34 cellular contexts compared by ENCODE assay signal in genomic region chr1:27092888-27093287, GRCh38.
"Had no signal": no experiment of that assay in that cellular context is flagged by ENCODE, and none has a peak within 500 bp of the region (broad histone marks: within the 10 kb centered on the region; RNA-seq: fewer than 3 reads in every experiment).

No MANE protein-coding gene starts in this region.

- H3K9me3 ChIP-seq: MG63 had no signal

- H3K27me3 ChIP-seq: MG63 had no signal

- H3K4me3 ChIP-seq: MG63 had no signal

- DNase-seq: Kasumi-1, MG63, MM.1S, MV-4-11, NCI-H1048, NCI-H1092, NCI-H1092 treated with DMSO at 0.1 percent for 48 hours, NCI-H1105, NCI-H1105 treated with DMSO at 0.1 percent for 48 hours, NCI-H1417, NCI-H1417 treated with DMSO at 0.1 percent for 48 hours, NCI-H1436, NCI-H1436 treated with DMSO at 0.1 percent for 48 hours, NCI-H146, NCI-H1694, NCI-H1694 treated with DMSO at 0.1 percent for 48 hours, NCI-H187, NCI-H187 treated with DMSO at 0.1 percent for 48 hours, NCI-H1930, NCI-H2029, NCI-H2029 treated with DMSO at 0.1 percent for 48 hours, NCI-H2081, NCI-H2081 treated with DMSO at 0.1 percent for 48 hours, NCI-H2107, NCI-H2171, NCI-H2171 treated with DMSO at 0.1 percent for 48 hours, NCI-H2227 treated with DMSO at 0.1 percent for 48 hours, NCI-H226, NCI-H345, NCI-H446, NCI-H446 treated with DMSO at 0.1 percent for 48 hours, NCI-H510A, NCI-H510A treated with DMSO at 0.1 percent for 48 hours, NCI-H524 had no signal

- H3K36me3 ChIP-seq: MG63 had no signal
